1 cellular context compared by ENCODE assay signal in the genomic region with DNA sequence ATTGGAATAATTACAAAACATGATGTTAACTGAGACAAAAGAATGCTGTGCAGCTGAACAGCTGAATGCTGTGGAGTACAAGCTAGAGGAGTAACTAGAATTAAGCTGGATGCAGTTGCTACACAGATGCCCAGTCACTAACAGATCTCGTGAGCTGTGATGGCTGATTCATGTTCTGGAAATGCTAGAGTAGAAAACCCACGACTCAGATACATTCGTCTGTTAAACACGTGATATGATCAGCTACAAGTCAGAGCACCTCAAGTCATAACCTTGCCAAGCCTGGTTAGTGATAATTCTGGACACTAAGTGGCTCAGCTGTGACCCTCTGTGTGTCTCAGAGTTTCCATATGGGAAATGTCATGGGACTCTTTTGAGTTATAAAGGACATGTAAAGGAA.
TF ChIP-seq lines count a peak whose summit lies in the region.

No MANE protein-coding gene starts in this region.

TF ChIP-seq in SK-N-SH, 30 proteins besides CTCF, POLR2A, EP300 and RAD21 (continued from another document):
- no peak for TF ChIP-seq RXRA (IDR thresholded peaks at IDR 0.05; ENCODE audit: borderline replicate concordance, low read depth)
- TF ChIP-seq MEF2A (IDR thresholded peaks at IDR 0.05; ENCODE audit: borderline replicate concordance, low read depth), result no peak
